In the genomic region with DNA sequence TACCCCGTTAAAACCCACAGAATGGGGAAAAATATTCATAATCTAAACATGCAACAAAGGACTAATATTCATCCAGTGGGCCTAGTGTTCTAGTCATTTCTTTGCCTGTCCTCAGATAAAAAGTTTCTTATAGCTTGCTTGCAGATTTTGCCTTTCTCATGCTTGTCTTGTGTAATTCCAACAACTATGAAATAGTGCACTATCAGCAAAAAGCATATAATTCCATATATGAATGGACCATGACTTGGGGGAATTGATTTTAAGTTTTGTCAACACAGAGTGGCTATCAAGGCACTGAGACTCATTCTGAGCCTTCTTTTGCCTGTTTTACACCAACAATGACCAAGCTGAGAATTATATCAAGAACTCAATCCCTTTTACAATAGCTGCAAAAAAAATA, we compare ENCODE assay signal across 34 cellular contexts.
"Had no signal": no experiment of that assay in that cellular context is flagged by ENCODE, and none has a peak within 500 bp of the region (broad histone marks: within the 10 kb centered on the region; RNA-seq: fewer than 3 reads in every experiment).

No MANE protein-coding gene starts in this region.

- H3K36me3 ChIP-seq: adrenal gland, cardiac muscle cell had no signal

- H3K27me3 ChIP-seq: adrenal gland, cardiac muscle cell had no signal

- H3K4me1 ChIP-seq: adrenal gland, body of pancreas had no signal

- H3K9me3 ChIP-seq: adrenal gland, body of pancreas had no signal

- DNase-seq: activated B cell treated with CpG ODN at 0.5 μM for 24 hours; activated CD4-positive, alpha-beta memory T cell treated with anti-CD3 and anti-CD28 coated beads for 36 hours; activated CD4-positive, alpha-beta T cell treated with anti-CD3 and anti-CD28 coated beads for 4 hours; activated CD4-positive, alpha-beta T cell treated with anti-CD3 and anti-CD28 coated beads, Interleukin-2, amount 10 ng/mL, durations not matched to agents 24 days and 14 days; activated CD4-positive, alpha-beta T cell treated with anti-CD3 and anti-CD28 coated beads, Interleukin-2, amount 50 U/mL, for 1 hour; activated CD4-positive, alpha-beta T cell treated with anti-CD3 and anti-CD28 coated beads, Interleukin-2, amount 50 U/mL, for 4 hours; activated CD4-positive, CD25-positive, alpha-beta regulatory T cell treated with anti-CD3 and anti-CD28 coated beads, Interleukin-2, amount 50 U/mL, for 72 hours; activated CD8-positive, alpha-beta memory T cell treated with anti-CD3 and anti-CD28 coated beads, Interleukin-2, amount 50 U/mL, for 4 hours; activated CD8-positive, alpha-beta T cell treated with anti-CD3 and anti-CD28 coated beads for 36 hours; activated effector memory CD4-positive, alpha-beta T cell treated with anti-CD3 and anti-CD28 coated beads, Interleukin-2, amount 50 U/mL, for 16 hours; activated gamma-delta T cell treated with Interleukin-2 at 50 U/mL for 16 hours; activated naive CD4-positive, alpha-beta T cell; activated naive CD4-positive, alpha-beta T cell treated with anti-CD3 and anti-CD28 coated beads for 36 hours; activated naive CD4-positive, alpha-beta T cell treated with anti-CD3 and anti-CD28 coated beads, Interleukin-2, amount 50 U/mL, for 16 hours; activated naive CD8-positive, alpha-beta T cell treated with anti-CD3 and anti-CD28 coated beads for 36 hours; activated T-cell treated with anti-CD3 and anti-CD28 coated beads for 4 hours; activated T-cell treated with anti-CD3 and anti-CD28 coated beads, Interleukin-2, amount 50 U/mL, for 1 hour; activated T-cell treated with anti-CD3 and anti-CD28 coated beads, Interleukin-2, amount 50 U/mL, for 4 hours; activated T-cell treated with anti-CD3 and anti-CD28 coated beads, Interleukin-2, amount 50 U/mL, for 72 hours; adrenal gland; amniotic stem cell; aorta; body of pancreas; caudate nucleus; cerebellar nuclear complex; T-helper 2 cell; T-helper 9 cell had no signal

- ATAC-seq: activated CD8-positive, alpha-beta T cell treated with anti-CD3 and anti-CD28 coated beads for 36 hours; activated naive CD4-positive, alpha-beta T cell treated with anti-CD3 and anti-CD28 coated beads, Interleukin-2, amount 50 U/mL, for 72 hours; activated T-cell treated with anti-CD3 and anti-CD28 coated beads, Interleukin-2, amount 50 U/mL, for 4 hours; activated T-cell treated with anti-CD3 and anti-CD28 coated beads, Interleukin-2, amount 50 U/mL, for 72 hours; activated T-helper 17 cell treated with anti-CD3 and anti-CD28 coated beads, Interleukin-2, amount 50 U/mL, for 72 hours; body of pancreas had no signal

- FAIRE-seq: astrocyte, bronchial epithelial cell, TTC549 had no signal

- H3K27ac ChIP-seq: adrenal gland, body of pancreas, cardiac muscle cell, VCaP had no signal

- H3K4me3 ChIP-seq: adrenal gland, body of pancreas, cardiac muscle cell had no signal
